8 cellular contexts compared by ENCODE assay signal in genomic region chr2:9630750-9631483, GRCh38. TPM values are rescaled to one million over a fixed set of nuclear protein-coding genes. Genes with fewer than 3 reads are reported as not detected.
A peak's percentile ranks its signal among the peaks of the same experiment; 100 is the strongest.
DNase-seq lines count a peak whose midpoint lies in the region; ATAC-seq, FAIRE-seq and TF ChIP-seq lines count a peak whose summit lies in the region.

Gene YWHAQ (minus strand): TSS chr2:9630997. CDS start chr2:9630452, 545 bp downstream.

- H4K20me1 ChIP-seq in OCI-LY7 (ENCODE audit: insufficient read depth, low read length): peaks cover 20% of the 10 kb centered on the region
- H4K20me1 ChIP-seq in endothelial cell of umbilical vein (replicated peaks; ENCODE audit: control insufficient read depth, extremely low read depth, insufficient read depth, low read length): peaks cover 18% of the 10 kb centered on the region

- no peaks in the 10 kb centered on the region for H3K9me2 ChIP-seq in OCI-LY7 (ENCODE audit: insufficient read depth, low read length)

- TF ChIP-seq CTCF in D721Med (IDR thresholded peaks at IDR 0.05; ENCODE audit: insufficient read depth, missing control alignments): no peak
- no peak for TF ChIP-seq CTCF in OCI-LY7 (conservative IDR thresholded peaks at IDR 0.05; ENCODE audit: low read length)
- no peak for TF ChIP-seq CTCF in endothelial cell of umbilical vein (IDR thresholded peaks at IDR 0.05; ENCODE audit: extremely low read depth in 1 of 2, insufficient read depth in 1 of 2, low read depth in 1 of 2, low read length in 2 of 2)

- H3K4me2 ChIP-seq in OCI-LY7 (ENCODE audit: low read length) (peak within 1 kb of the TSS; percentile 87), endothelial cell of umbilical vein (ENCODE audit: insufficient read depth, low read length) (peak within 1 kb of the TSS; percentile 88)

- dilution Hi-C loops in endothelial cell of umbilical vein (cut with MboI; ENCODE audit: extremely low pct_ligation_motif_present, low sequenced_read_pairs): no loop called here

- intact Hi-C loops in OCI-LY7 (cut with micrococcal nuclease; ENCODE audit: unreplicated experiment) (loop anchor here (1.0 to 5.0 kb wide), 3 partner anchors 76 to 411 kb away; partner anchors contain the start of genes ADAM17, CPSF3, ITGB1BP1 and KLF11), endothelial cell of umbilical vein (cut with micrococcal nuclease) (loop anchor here (1.0 to 10.0 kb wide), 6 partner anchors 44 to 414 kb away; partner anchors contain the start of genes CPSF3, ITGB1BP1, KLF11 and TAF1B)

- peak within 1 kb of the TSS; percentile 77 for H3K9ac ChIP-seq in endothelial cell of umbilical vein (replicated peaks; ENCODE audit: extremely low read depth, insufficient read depth, low read length)

- peak; percentile 90 for ATAC-seq in GM21526 (IDR thresholded peaks at IDR 0.05; ENCODE audit: low FRiP score, unreplicated experiment)

- H3K4me3 ChIP-seq in OCI-LY7 (ENCODE audit: low read depth, low read length, poor library complexity, severe bottlenecking) (peak within 1 kb of the TSS; percentile 89), endothelial cell of umbilical vein (replicated peaks in 1 of 3; ENCODE audit: insufficient read depth in 1 of 3, low read depth in 1 of 3, low read length in 3 of 3) (peak within 1 kb of the TSS; percentile 64 to 97 (median 89))

- peak; percentile 95 for TF ChIP-seq POLR2A in endothelial cell of umbilical vein (IDR thresholded peaks at IDR 0.05; ENCODE audit: low read depth, low read length)

- H3K9me3 ChIP-seq in OCI-LY7 (ENCODE audit: low read length) (peaks cover 17% of the 10 kb centered on the region), endothelial cell of umbilical vein (replicated peaks; ENCODE audit: control insufficient read depth, insufficient read depth, low read length) (no peaks in the 10 kb centered on the region)

- H3K4me1 ChIP-seq in OCI-LY7 (ENCODE audit: insufficient read depth, low read length, poor library complexity, severe bottlenecking): peaks cover 32% of the 10 kb centered on the region
- H3K4me1 ChIP-seq in endothelial cell of umbilical vein (ENCODE audit: control insufficient read depth, extremely low read depth, insufficient read depth, low read length): peaks cover 22% of the 10 kb centered on the region

- H3K79me2 ChIP-seq in OCI-LY7 (ENCODE audit: insufficient read depth, low read depth, low read length): peaks cover 44% of the 10 kb centered on the region
- H3K79me2 ChIP-seq in endothelial cell of umbilical vein (ENCODE audit: control insufficient read depth, insufficient read depth, low read length): peaks cover 43% of the 10 kb centered on the region

- no peak for FAIRE-seq in D721Med (lab: Jason Lieb, UNC)
- peak; percentile 99 for FAIRE-seq in endothelial cell of umbilical vein (lab: Jason Lieb, UNC)

- no peaks in the 10 kb centered on the region for H3K27me3 ChIP-seq in endothelial cell of umbilical vein (ENCODE audit: control insufficient read depth in 2 of 2, insufficient read depth in 2 of 2, low read length in 2 of 2)

- DNase-seq in D721Med (ENCODE audit: insufficient read length, low spot score) (peak; percentile 97), HuH-7.5 (ENCODE audit: low spot score) (peak; percentile 98), OCI-LY7 (ENCODE audit: low spot score) (peak; percentile 99), activated T-cell treated with anti-CD3 and anti-CD28 coated beads for 1 hour (ENCODE audit: low read depth) (peak; percentile 94), endothelial cell of umbilical vein (ENCODE audit: low read depth, low spot score) (peak; percentile 99), midbrain (lab: John Stamatoyannopoulos, UW) (peak; percentile 99)
- peak; percentile 93 to 95 for DNase-seq in stimulated activated CD8-positive, alpha-beta memory T cell treated with anti-CD3 and anti-CD28 coated beads, Interleukin-2, amount 100 ng/mL, for 1 hour (ENCODE audit: low read depth in 2 of 2)

- BruUV-seq in OCI-LY7 (replicated peaks; lab: Mats Ljungman, UMichigan) (no TSS peak), endothelial cell of umbilical vein (replicated peaks; lab: Mats Ljungman, UMichigan) (no TSS peak)

- H3K9me1 ChIP-seq in endothelial cell of umbilical vein (replicated peaks; ENCODE audit: control insufficient read depth, extremely low read depth, insufficient read depth, low read length): no peaks in the 10 kb centered on the region

- CTCF ChIA-PET in OCI-LY7 (lab: Charles Lee; ENCODE audit: unreplicated experiment): interaction anchor here (0.6 kb wide), 2 partner anchors 80 to 219 kb away, joined by 3 to 4 read pairs; no protein-coding TSS in a partner anchor
- CTCF ChIA-PET in endothelial cell of umbilical vein (lab: Charles Lee): interaction anchor here (0.6 to 2.6 kb wide), 14 partner anchors 11 to 183 kb away, joined by 3 to 25 read pairs (median 4); no protein-coding TSS in a partner anchor

- H2AFZ ChIP-seq in OCI-LY7 (ENCODE audit: low read length): peak within 1 kb of the TSS; percentile 60; the same call in 1 of the 2 replicates
- peak within 1 kb of the TSS; percentile 91 for H2AFZ ChIP-seq in endothelial cell of umbilical vein (ENCODE audit: low read depth, low read length)

- H3K27ac ChIP-seq in OCI-LY7 (ENCODE audit: low read depth, low read length, poor library complexity, severe bottlenecking): peak within 1 kb of the TSS; percentile 75
- peak within 1 kb of the TSS; percentile 51 for H3K27ac ChIP-seq in endothelial cell of umbilical vein (ENCODE audit: insufficient read depth, low read depth, low read length)

- POLR2A ChIA-PET in OCI-LY7 (lab: Charles Lee) (interaction anchor here (0.5 to 2.2 kb wide), 13 partner anchors 23 to 1712 kb away, joined by 3 to 6 read pairs (median 4); partner anchors contain the start of genes CPSF3 and ITGB1BP1), endothelial cell of umbilical vein (lab: Charles Lee) (interaction anchor here (0.5 to 2.1 kb wide), 13 partner anchors 7 to 212 kb away, joined by 3 to 11 read pairs (median 4); partner anchors contain the start of genes ADAM17 and TAF1B)

- peaks cover 43% of the 10 kb centered on the region for H3K36me3 ChIP-seq in OCI-LY7 (ENCODE audit: insufficient read depth, low read length)
- H3K36me3 ChIP-seq in endothelial cell of umbilical vein (ENCODE audit: control insufficient read depth in 2 of 2, extremely low read depth in 1 of 2, insufficient read depth in 2 of 2, low read length in 2 of 2): peaks cover 0 to 7% of the 10 kb centered on the region in 2 experiments

TF ChIP-seq in endothelial cell of umbilical vein, 7 proteins besides CTCF, POLR2A, EP300 and RAD21:
- TF ChIP-seq JUN (IDR thresholded peaks at IDR 0.05; ENCODE audit: borderline replicate concordance, insufficient read depth, insufficient read length, low read depth) (no peak), MAX (IDR thresholded peaks at IDR 0.05; ENCODE audit: insufficient read depth, insufficient read length) (peak; percentile 50), GATA2 (IDR thresholded peaks at IDR 0.05; ENCODE audit: insufficient read depth, insufficient read length, low read depth, low read length) (no peak), POLR2AphosphoS5 (IDR thresholded peaks at IDR 0.05; ENCODE audit: insufficient read depth, low read depth, low read length) (peak; percentile 95)

RNA-seq across cellular contexts. Expression of gene YWHAQ, which starts in this region (rescaled TPM):
- total RNA-seq in OCI-LY7 (2014; rRNA removed; shearing (Covaris generic)): 152 and 181 TPM in 2 replicates
- total RNA-seq in OCI-LY7 (2022) (252 and 268 TPM in 2 replicates), endothelial cell of umbilical vein (347 and 456 TPM in 2 replicates)
- 188 and 217 TPM in 2 replicates for polyA plus RNA-seq in endothelial cell of umbilical vein
- polyA plus RNA-seq in endothelial cell of umbilical vein (2011; cell fraction: cytosol; rRNA removed): 256 and 260 TPM in 2 replicates
- 100.0 and 127 TPM in 2 replicates for polyA plus RNA-seq in endothelial cell of umbilical vein (2011; cell fraction: nucleus; rRNA removed)
- 374 and 512 TPM in 2 replicates for polyA plus RNA-seq in endothelial cell of umbilical vein (2012)
- 197 and 225 TPM in 2 replicates for polyA minus RNA-seq in endothelial cell of umbilical vein
- polyA minus RNA-seq in endothelial cell of umbilical vein (2011; cell fraction: cytosol; rRNA and poly(A)+ RNA removed): 225 TPM
- polyA minus RNA-seq in endothelial cell of umbilical vein (2011; cell fraction: nucleus; rRNA and poly(A)+ RNA removed): 75.0 and 81.4 TPM in 2 replicates

Comparison
In these comparisons a context has a peak if more than half of its experiments do, and no peak if none do; other contexts are left out.
1. Peak in every context shown above with its lines: DNase-seq, ATAC-seq, H3K4me3 ChIP-seq and H3K27ac ChIP-seq.